9 cellular contexts compared by ENCODE assay signal in genomic region chr12:10365716-10366433, GRCh38. TPM values are rescaled to one million over a fixed set of nuclear protein-coding genes. Genes with fewer than 3 reads are reported as not detected.
DNase-seq lines count a peak whose midpoint lies in the region; ATAC-seq and TF ChIP-seq lines count a peak whose summit lies in the region.
"Had no signal": no experiment of that assay in that cellular context is flagged by ENCODE, and none has a peak within 500 bp of the region (broad histone marks: within the 10 kb centered on the region; RNA-seq: fewer than 3 reads in every experiment).

No MANE protein-coding gene starts in this region.

- H3K4me3 Mint-ChIP-seq in chondrocyte (ENCODE audit: unreplicated experiment): no peak overlapping the region
- H3K4me3 Mint-ChIP-seq: dendritic cell treated with granulocyte-macrophage colony-stimulating factor and Interleukin-4, amounts not matched to agents 40 ng/mL and 50 ng/mL, for 4 days had no signal

- H3K4me1 Mint-ChIP-seq in chondrocyte (ENCODE audit: low read depth): peaks cover 8% of the 10 kb centered on the region

- ATAC-seq in HG02763 (IDR thresholded peaks at IDR 0.05; ENCODE audit: unreplicated experiment): no peak

- H3K4me1 ChIP-seq in BE2C (peaks cover 2% of the 10 kb centered on the region; the same call in 1 of the 2 replicates), Karpas-422 (ENCODE audit: low read length) (peaks cover 19% of the 10 kb centered on the region)

- no peaks in the 10 kb centered on the region for H3K36me3 Mint-ChIP-seq in chondrocyte (ENCODE audit: low read depth)

- H3K27ac Mint-ChIP-seq in chondrocyte (ENCODE audit: unreplicated experiment): no peak overlapping the region
- H3K27ac Mint-ChIP-seq: dendritic cell treated with granulocyte-macrophage colony-stimulating factor and Interleukin-4, amounts not matched to agents 40 ng/mL and 50 ng/mL, for 4 days had no signal

- no peak for DNase-seq in BE2C
- no peak for DNase-seq in Karpas-422
- no peak for DNase-seq in chondrocyte (ENCODE audit: low spot score)
- peak; percentile 69 for DNase-seq in myocyte (ENCODE audit: low read depth)
- DNase-seq in activated naive CD4-positive, alpha-beta T cell (lab: John Stamatoyannopoulos, UW): no peak
- DNase-seq in NK-92 treated with Interleukin-12 subunit alpha and Interleukin-12 subunit beta, amount 100 ng/mL, for 24 hours (lab: John Stamatoyannopoulos, UW): no peak
- no peak for DNase-seq in GM13977 (ENCODE audit: low spot score)

- H3K27me3 Mint-ChIP-seq in chondrocyte (ENCODE audit: low read depth): no peaks in the 10 kb centered on the region
- H3K27me3 Mint-ChIP-seq: dendritic cell treated with granulocyte-macrophage colony-stimulating factor and Interleukin-4, amounts not matched to agents 40 ng/mL and 50 ng/mL, for 4 days had no signal

- H3K9me3 Mint-ChIP-seq in chondrocyte (ENCODE audit: low read depth): peaks cover 3% of the 10 kb centered on the region

- H4K20me1 ChIP-seq in Karpas-422 (ENCODE audit: insufficient read depth, low read depth, low read length): no peaks in the 10 kb centered on the region

- no peaks in the 10 kb centered on the region for H3K27me3 ChIP-seq in BE2C
- no peaks in the 10 kb centered on the region for H3K27me3 ChIP-seq in Karpas-422 (ENCODE audit: low read length)

- no peaks in the 10 kb centered on the region for H3K9me2 ChIP-seq in Karpas-422 (replicated peaks; ENCODE audit: insufficient read depth, low read length)

- 0 out of 2 replicates have a peak overlapping the region, but pooled peaks have one; percentile 61 for H3K9ac ChIP-seq in Karpas-422 (ENCODE audit: low read length)

- H3K9me3 ChIP-seq in BE2C (no peaks in the 10 kb centered on the region), Karpas-422 (ENCODE audit: low read length) (no peaks in the 10 kb centered on the region)

- H2AFZ ChIP-seq in Karpas-422 (ENCODE audit: low read length): peak overlapping the region; percentile 94

- H3K4me2 ChIP-seq in Karpas-422 (ENCODE audit: low read depth, low read length, poor library complexity, severe bottlenecking): peak overlapping the region; percentile 79

- no peak overlapping the region for H3K27ac ChIP-seq in Karpas-422 (ENCODE audit: low read length)

- H3K4me3 ChIP-seq in BE2C (ENCODE audit: low read depth, low read length) (peak overlapping the region; percentile 78), Karpas-422 (ENCODE audit: low read length) (peak overlapping the region; percentile 66; the same call in 1 of the 2 replicates)

- no peaks in the 10 kb centered on the region for H3K36me3 ChIP-seq in BE2C
- H3K36me3 ChIP-seq in Karpas-422 (ENCODE audit: insufficient read depth, low read length): no peaks in the 10 kb centered on the region

- H3K79me2 ChIP-seq in Karpas-422 (ENCODE audit: low read length): no peaks in the 10 kb centered on the region

- in situ Hi-C loops in GM13977 (cut with MboI; ENCODE audit: low pct_unique_long_range_greater_than_20kb, low sequenced_read_pairs, unreplicated experiment): no loop called here

- TF ChIP-seq CTCF in BE2C (IDR thresholded peaks at IDR 0.05; ENCODE audit: low read depth, low read length) (peak; percentile 35), chondrocyte (IDR thresholded peaks at IDR 0.05) (peak; percentile 31), GM13977 (IDR thresholded peaks at IDR 0.05; ENCODE audit: extremely low read depth, insufficient read depth, missing control alignments) (no peak)

RNA-seq across cellular contexts. Expression of gene KLRK1, which starts 24.0 kb away (rescaled TPM):
- not detected for polyA plus RNA-seq in BE2C (2012; ENCODE audit: insufficient read depth, insufficient read length, low read depth)
- not detected in 2 replicates for total RNA-seq in Karpas-422 (2014; rRNA removed; shearing (Covaris generic); ENCODE audit: low replicate concordance)
- total RNA-seq in chondrocyte: not detected in 3 replicates
- 0.21 TPM in 1 of 2 replicates, not detected in the other for total RNA-seq in myocyte
- 0.08 TPM for polyA plus RNA-seq in myocyte (2012)

RNA-seq across cellular contexts. Expression of gene KLRC4, which starts 43.7 kb away (rescaled TPM):
- polyA plus RNA-seq in BE2C (2012; ENCODE audit: insufficient read depth, insufficient read length, low read depth): not detected
- total RNA-seq in Karpas-422 (2014; rRNA removed; shearing (Covaris generic); ENCODE audit: low replicate concordance): not detected in 2 replicates
- not detected in 3 replicates for total RNA-seq in chondrocyte
- total RNA-seq in myocyte: not detected in 2 replicates
- polyA plus RNA-seq in myocyte (2012): not detected

RNA-seq across cellular contexts. Expression of gene KLRC3, which starts 54.5 kb away (rescaled TPM):
- not detected for polyA plus RNA-seq in BE2C (2012; ENCODE audit: insufficient read depth, insufficient read length, low read depth)
- not detected in 2 replicates for total RNA-seq in Karpas-422 (2014; rRNA removed; shearing (Covaris generic); ENCODE audit: low replicate concordance)
- total RNA-seq in chondrocyte: not detected in 3 replicates
- total RNA-seq in myocyte: not detected in 2 replicates
- not detected for polyA plus RNA-seq in myocyte (2012)

RNA-seq across cellular contexts. Expression of gene KLRD1, which starts 58.2 kb away (rescaled TPM):
- polyA plus RNA-seq in BE2C (2012; ENCODE audit: insufficient read depth, insufficient read length, low read depth): 0.14 TPM
- total RNA-seq in Karpas-422 (2014; rRNA removed; shearing (Covaris generic); ENCODE audit: low replicate concordance): not detected in 2 replicates
- 0.21 to 0.46 TPM (median 0.22 TPM) in 3 replicates for total RNA-seq in chondrocyte
- total RNA-seq in myocyte: under 0.01 and 0.03 TPM in 2 replicates
- polyA plus RNA-seq in myocyte (2012): 0.04 TPM
